Comparison of ENCODE assay signal across 27 cellular contexts in the genomic region with DNA sequence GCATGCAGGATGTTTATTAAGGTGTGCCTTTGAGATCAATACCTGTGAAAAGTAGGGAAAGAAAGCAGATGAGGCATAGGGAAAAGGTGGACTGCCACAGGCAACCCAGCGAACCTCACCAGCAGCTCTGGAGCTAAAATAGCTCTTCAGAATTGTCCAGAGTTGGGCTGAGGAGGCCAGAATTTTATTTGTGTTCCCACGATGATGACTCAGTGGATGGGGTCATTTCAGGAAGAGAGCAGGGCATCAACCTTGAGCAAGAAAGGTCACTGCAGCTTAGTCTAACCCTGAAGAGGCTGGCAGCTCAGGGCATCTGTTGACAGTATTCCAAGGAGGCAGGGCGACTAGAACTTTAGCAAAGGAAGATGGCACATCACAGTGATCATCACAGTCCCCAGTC.
DNase-seq lines count a peak whose midpoint lies in the region; ATAC-seq and TF ChIP-seq lines count a peak whose summit lies in the region.
"Had no signal": no experiment of that assay in that cellular context is flagged by ENCODE, and none has a peak within 500 bp of the region (broad histone marks: within the 10 kb centered on the region; RNA-seq: fewer than 3 reads in every experiment).

No MANE protein-coding gene starts in this region.

- H3K27ac ChIP-seq in naive thymus-derived CD4-positive, alpha-beta T cell (ENCODE audit: low read depth, low read length): no peak overlapping the region
- H3K27ac ChIP-seq: foreskin keratinocyte, parathyroid adenoma, skin epidermis, transverse colon had no signal

- H3K36me3 ChIP-seq in naive thymus-derived CD4-positive, alpha-beta T cell (ENCODE audit: control insufficient read depth in 2 of 3, insufficient read depth in 3 of 3, low read length in 3 of 3): no peaks in the 10 kb centered on the region
- H3K36me3 ChIP-seq: BE2C, transverse colon had no signal

- H3K4me1 ChIP-seq in naive thymus-derived CD4-positive, alpha-beta T cell (ENCODE audit: control insufficient read depth in 2 of 2, insufficient read depth in 2 of 2, low read length in 2 of 2): no peaks in the 10 kb centered on the region
- H3K4me1 ChIP-seq: BE2C, parathyroid adenoma, transverse colon had no signal

- peak; percentile 46 for DNase-seq in HCEC 1CT
- DNase-seq in amniotic epithelial cell (ENCODE audit: low read depth): peak; percentile 22
- peak; percentile 80 for DNase-seq in kidney glomerular epithelial cell (lab: John Stamatoyannopoulos, UW)
- DNase-seq in type B pancreatic cell (ENCODE audit: extremely low spot score, unreplicated experiment): no peak
- no peak for DNase-seq in GDM1 (lab: John Stamatoyannopoulos, UW)
- DNase-seq in naive thymus-derived CD4-positive, alpha-beta T cell: no peak
- DNase-seq: activated CD4-positive, alpha-beta T cell treated with anti-CD3 and anti-CD28 coated beads, Interleukin-2, amount 10 ng/mL, durations not matched to agents 7 days and 5 days; activated CD8-positive, alpha-beta memory T cell treated with anti-CD3 and anti-CD28 coated beads, Interleukin-2, amount 50 U/mL, for 4 hours; activated naive CD8-positive, alpha-beta T cell treated with anti-CD3 and anti-CD28 coated beads, Interleukin-2, amount 50 U/mL, for 24 hours; BE2C; COR-L47; dermis blood vessel endothelial cell; hypothalamus; mammary epithelial cell; MM.1S; NCI-H146; NCI-H2227 treated with DMSO at 0.1 percent for 48 hours; OCI-M1; SHP77 treated with DMSO at 0.1 percent for 48 hours; stimulated activated CD4-positive, alpha-beta T cell treated with anti-CD3 and anti-CD28 coated beads, Interleukin-2, amount 100 ng/mL, for 48 hours; stimulated activated naive CD8-positive, alpha-beta T cell treated with anti-CD3 and anti-CD28 coated beads, Interleukin-15, Interleukin-2, amounts not matched to agents 100 U/mL and 50 U/mL, for 24 hours; transverse colon had no signal

- H3K4me3 ChIP-seq in naive thymus-derived CD4-positive, alpha-beta T cell (ENCODE audit: low read length): no peak overlapping the region
- H3K4me3 ChIP-seq: skin epidermis, transverse colon had no signal

- no peaks in the 10 kb centered on the region for H3K36me3 Mint-ChIP-seq in type B pancreatic cell
- no peaks in the 10 kb centered on the region for H3K36me3 Mint-ChIP-seq in naive thymus-derived CD4-positive, alpha-beta T cell

- H3K27me3 ChIP-seq in naive thymus-derived CD4-positive, alpha-beta T cell (ENCODE audit: control insufficient read depth in 2 of 2, insufficient read depth in 2 of 2, low read length in 2 of 2): no peaks in the 10 kb centered on the region
- H3K27me3 ChIP-seq: BE2C, foreskin keratinocyte, transverse colon had no signal

- POLR2A ChIA-PET in naive thymus-derived CD4-positive, alpha-beta T cell (lab: Charles Lee): no interaction called here

- no peak for TF ChIP-seq CTCF in type B pancreatic cell (conservative IDR thresholded peaks at IDR 0.05)

- no peaks in the 10 kb centered on the region for H3K9me3 ChIP-seq in naive thymus-derived CD4-positive, alpha-beta T cell (ENCODE audit: control insufficient read depth in 2 of 3, low read length in 3 of 3)
- H3K9me3 ChIP-seq: BE2C, transverse colon had no signal

- H3K9me3 Mint-ChIP-seq in type B pancreatic cell: peaks cover 3% of the 10 kb centered on the region
- H3K9me3 Mint-ChIP-seq in naive thymus-derived CD4-positive, alpha-beta T cell: peaks cover 0 to 11% (median 0%) of the 10 kb centered on the region in 11 donors
- H3K9me3 Mint-ChIP-seq: activated CD4-positive, alpha-beta T cell treated with anti-CD3 and anti-CD28 coated beads, Interleukin-2, amount 10 ng/mL, durations not matched to agents 7 days and 5 days; activated naive CD8-positive, alpha-beta T cell treated with anti-CD3 and anti-CD28 coated beads, Interleukin-2, amount 50 U/mL, for 24 hours; T-helper 1 cell treated with Interleukin-12 subunit alpha and Interleukin-12 subunit beta and Interleukin-4 antibody, amounts not matched to agents 30 μg/mL and 1 μg/mL, for 36 hours had no signal

- peaks cover 40% of the 10 kb centered on the region for H3K4me1 Mint-ChIP-seq in type B pancreatic cell (ENCODE audit: unreplicated experiment)
- no peaks in the 10 kb centered on the region for H3K4me1 Mint-ChIP-seq in naive thymus-derived CD4-positive, alpha-beta T cell
- H3K4me1 Mint-ChIP-seq: activated CD4-positive, alpha-beta T cell treated with anti-CD3 and anti-CD28 coated beads, Interleukin-2, amount 10 ng/mL, durations not matched to agents 7 days and 5 days; activated naive CD8-positive, alpha-beta T cell treated with anti-CD3 and anti-CD28 coated beads, Interleukin-2, amount 50 U/mL, for 24 hours had no signal

- CTCF ChIA-PET in naive thymus-derived CD4-positive, alpha-beta T cell (lab: Charles Lee): no interaction called here

- ATAC-seq in naive thymus-derived CD4-positive, alpha-beta T cell: no peak
- no peak for ATAC-seq in HG03025 (IDR thresholded peaks at IDR 0.05; ENCODE audit: low FRiP score, unreplicated experiment)
- ATAC-seq: activated naive CD8-positive, alpha-beta T cell treated with anti-CD3 and anti-CD28 coated beads, Interleukin-2, amount 50 U/mL, for 24 hours; stimulated activated naive CD8-positive, alpha-beta T cell treated with anti-CD3 and anti-CD28 coated beads, Interleukin-15, Interleukin-2, amounts not matched to agents 100 U/mL and 50 U/mL, for 24 hours had no signal

- intact Hi-C loops in naive thymus-derived CD4-positive, alpha-beta T cell (cut with micrococcal nuclease): no loop called here

- H3K27me3 Mint-ChIP-seq in type B pancreatic cell: no peaks in the 10 kb centered on the region
- peaks cover 0 to 3% (median 0%) of the 10 kb centered on the region in 5 donors for H3K27me3 Mint-ChIP-seq in naive thymus-derived CD4-positive, alpha-beta T cell
- H3K27me3 Mint-ChIP-seq: activated CD4-positive, alpha-beta T cell treated with anti-CD3 and anti-CD28 coated beads, Interleukin-2, amount 10 ng/mL, durations not matched to agents 7 days and 5 days; activated naive CD8-positive, alpha-beta T cell treated with anti-CD3 and anti-CD28 coated beads, Interleukin-2, amount 50 U/mL, for 24 hours had no signal

- peak overlapping the region; percentile 47 for H3K27ac Mint-ChIP-seq in type B pancreatic cell
- H3K27ac Mint-ChIP-seq in naive thymus-derived CD4-positive, alpha-beta T cell: no peak overlapping the region
- H3K27ac Mint-ChIP-seq: activated CD4-positive, alpha-beta T cell treated with anti-CD3 and anti-CD28 coated beads, Interleukin-2, amount 10 ng/mL, durations not matched to agents 7 days and 5 days; activated naive CD8-positive, alpha-beta T cell treated with anti-CD3 and anti-CD28 coated beads, Interleukin-2, amount 50 U/mL, for 24 hours; T-helper 1 cell treated with Interleukin-12 subunit alpha and Interleukin-12 subunit beta and Interleukin-4 antibody, amounts not matched to agents 30 μg/mL and 1 μg/mL, for 36 hours had no signal

- no peak overlapping the region for H3K4me3 Mint-ChIP-seq in type B pancreatic cell
- no peak overlapping the region for H3K4me3 Mint-ChIP-seq in naive thymus-derived CD4-positive, alpha-beta T cell
- H3K4me3 Mint-ChIP-seq: activated CD4-positive, alpha-beta T cell treated with anti-CD3 and anti-CD28 coated beads, Interleukin-2, amount 10 ng/mL, durations not matched to agents 7 days and 5 days; activated naive CD8-positive, alpha-beta T cell treated with anti-CD3 and anti-CD28 coated beads, Interleukin-2, amount 50 U/mL, for 24 hours; T-helper 1 cell treated with Interleukin-12 subunit alpha and Interleukin-12 subunit beta and Interleukin-4 antibody, amounts not matched to agents 30 μg/mL and 1 μg/mL, for 36 hours had no signal

Comparison
In these comparisons a context has a peak if more than half of its experiments do, and no peak if none do; other contexts are left out.
1. DNase-seq: peak in HCEC 1CT (single experiment), amniotic epithelial cell (single experiment) and kidney glomerular epithelial cell (single experiment); none in type B pancreatic cell (single experiment), GDM1 (single experiment) and naive thymus-derived CD4-positive, alpha-beta T cell (0 of 9).